In genomic region chr4:141580523-141580922, GRCh38 we compare ENCODE assay signal across 27 cellular contexts. TPM values are rescaled to one million over a fixed set of nuclear protein-coding genes. Genes with fewer than 3 reads are reported as not detected.
DNase-seq lines count a peak whose midpoint lies in the region; ATAC-seq and TF ChIP-seq lines count a peak whose summit lies in the region.
"Had no signal": no experiment of that assay in that cellular context is flagged by ENCODE, and none has a peak within 500 bp of the region (broad histone marks: within the 10 kb centered on the region; RNA-seq: fewer than 3 reads in every experiment).

No MANE protein-coding gene starts in this region.

- H3K9me3 ChIP-seq in mammary epithelial cell (replicated peaks; ENCODE audit: insufficient read depth, low read length) (no peaks in the 10 kb centered on the region), esophagus squamous epithelium (no peaks in the 10 kb centered on the region), neuronal stem cell (replicated peaks in 1 of 2; ENCODE audit: control insufficient read depth in 2 of 2, insufficient read depth in 1 of 2, low read depth in 1 of 2, low read length in 2 of 2) (no peaks in the 10 kb centered on the region)
- H3K9me3 ChIP-seq: pancreas, thyroid gland had no signal

- H3K4me1 ChIP-seq in mammary epithelial cell (ENCODE audit: insufficient read depth, low read length), result peaks cover 3% of the 10 kb centered on the region
- no peaks in the 10 kb centered on the region for H3K4me1 ChIP-seq in esophagus squamous epithelium
- no peaks in the 10 kb centered on the region for H3K4me1 ChIP-seq in neuronal stem cell (ENCODE audit: control insufficient read depth in 2 of 2, insufficient read depth in 1 of 2, low read depth in 1 of 2, low read length in 2 of 2)
- H3K4me1 ChIP-seq: pancreas had no signal

- dilution Hi-C loops in mammary epithelial cell (cut with HindIII; ENCODE audit: low sequenced_read_pairs), result no loop called here

- intact Hi-C loops in mammary epithelial cell (cut with micrococcal nuclease), result no loop called here
- intact Hi-C loops in esophagus squamous epithelium (cut with DNase I), result no loop called here

- H4K20me1 ChIP-seq in mammary epithelial cell (ENCODE audit: insufficient read depth, low read length), result no peaks in the 10 kb centered on the region

- H3K23ac ChIP-seq in neuronal stem cell (ENCODE audit: low read depth, low read length, poor library complexity), result no peak overlapping the region

- in situ Hi-C loops in mammary epithelial cell (cut with MboI; ENCODE audit: low sequenced_read_pairs in 2 of 2), result no loop called here

- BruUV-seq in mammary epithelial cell (replicated peaks; lab: Mats Ljungman, UMichigan), result no TSS peak

- CTCF ChIA-PET in mammary epithelial cell (lab: Charles Lee; ENCODE audit: low non-redundant PET), result no interaction called here

- H3K14ac ChIP-seq in neuronal stem cell (ENCODE audit: low read length), result no peak overlapping the region

- H3K4me3 ChIP-seq in mammary epithelial cell (replicated peaks in 1 of 3; ENCODE audit: insufficient read depth in 1 of 3, low read depth in 2 of 3, low read length in 3 of 3) (no peak overlapping the region), esophagus squamous epithelium (no peak overlapping the region), neuronal stem cell (ENCODE audit: low read length in 2 of 2) (no peak overlapping the region)
- H3K4me3 ChIP-seq: pancreas, thyroid gland had no signal

- no peak overlapping the region for H2BK5ac ChIP-seq in neuronal stem cell (ENCODE audit: low read length)

- TF ChIP-seq POLR2A in esophagus squamous epithelium (IDR thresholded peaks at IDR 0.05), result no peak

- H2BK12ac ChIP-seq in neuronal stem cell (ENCODE audit: low read length), result no peak overlapping the region

- DNase-seq in HT1080 (ENCODE audit: low read depth), result peak; percentile 58
- no peak for DNase-seq in mammary epithelial cell
- DNase-seq in renal cortical epithelial cell (ENCODE audit: low read depth), result peak; percentile 12
- DNase-seq in esophagus squamous epithelium (lab: John Stamatoyannopoulos, UW), result no peak
- DNase-seq in stimulated activated naive CD8-positive, alpha-beta T cell treated with anti-CD3 and anti-CD28 coated beads, Interleukin-15, Interleukin-2, amounts not matched to agents 100 U/mL and 50 U/mL, for 24 hours, result no peak
- DNase-seq in neuronal stem cell (ENCODE audit: low spot score), result no peak
- DNase-seq: activated CD8-positive, alpha-beta T cell treated with anti-CD3 and anti-CD28 coated beads, Interleukin-2, amount 10 ng/mL, durations not matched to agents 7 days and 5 days; activated gamma-delta T cell treated with Interleukin-2 at 50 U/mL for 16 hours; brain microvascular endothelial cell; CD4-positive, alpha-beta T cell; DMS153; effector CD8-positive, alpha-beta T cell; erythroblast; foreskin melanocyte; GDM1; hippocampal formation; immature natural killer cell; KBM-7; MV-4-11; NCI-H1694; NCI-H524; right cardiac atrium; stimulated activated CD4-positive, alpha-beta T cell treated with anti-CD3 and anti-CD28 coated beads, Interleukin-12 subunit alpha, Interleukin-12 subunit beta, amount 100 ng/mL, for 4 hours; stimulated activated naive CD8-positive, alpha-beta T cell treated with anti-CD3 and anti-CD28 coated beads, Interleukin-15, amount 100 ng/mL, for 72 hours; thyroid gland had no signal

- H3K4me2 ChIP-seq in mammary epithelial cell (ENCODE audit: insufficient read depth, low read depth, low read length), result no peak overlapping the region
- no peak overlapping the region for H3K4me2 ChIP-seq in neuronal stem cell (ENCODE audit: insufficient read depth, low read length, poor library complexity, severe bottlenecking)

- no peak overlapping the region for H2BK15ac ChIP-seq in neuronal stem cell (ENCODE audit: low read length)

- H3K27me3 ChIP-seq in mammary epithelial cell (ENCODE audit: insufficient read depth, low read length) (no peaks in the 10 kb centered on the region), esophagus squamous epithelium (no peaks in the 10 kb centered on the region), neuronal stem cell (ENCODE audit: control insufficient read depth in 3 of 3, insufficient read depth in 3 of 3, low read depth in 1 of 3, low read length in 3 of 3) (no peaks in the 10 kb centered on the region)
- H3K27me3 ChIP-seq: brain microvascular endothelial cell, pancreas, thyroid gland had no signal

- peak overlapping the region; percentile 33 for H2AFZ ChIP-seq in mammary epithelial cell (ENCODE audit: low read depth, low read length)
- H2AFZ ChIP-seq in neuronal stem cell (ENCODE audit: low read length), result no peak overlapping the region

- no peak overlapping the region for H3K18ac ChIP-seq in neuronal stem cell (ENCODE audit: low read length)

- H3K36me3 ChIP-seq in mammary epithelial cell (ENCODE audit: insufficient read depth, low read length) (no peaks in the 10 kb centered on the region), esophagus squamous epithelium (no peaks in the 10 kb centered on the region), neuronal stem cell (replicated peaks in 1 of 2; ENCODE audit: control insufficient read depth in 2 of 2, insufficient read depth in 2 of 2, low read length in 2 of 2) (no peaks in the 10 kb centered on the region)
- H3K36me3 ChIP-seq: brain microvascular endothelial cell, pancreas, thyroid gland had no signal

- H3K4ac ChIP-seq in neuronal stem cell (ENCODE audit: low read length), result no peak overlapping the region

- H2BK120ac ChIP-seq in neuronal stem cell (ENCODE audit: low read depth, low read length), result no peak overlapping the region

- no peak overlapping the region for H4K8ac ChIP-seq in neuronal stem cell (ENCODE audit: low read depth, low read length)

- no peak overlapping the region for H3K9ac ChIP-seq in mammary epithelial cell (ENCODE audit: insufficient read depth, low read length)
- no peak overlapping the region for H3K9ac ChIP-seq in neuronal stem cell (ENCODE audit: low read depth, low read length, poor library complexity)

- H3K79me2 ChIP-seq in mammary epithelial cell (ENCODE audit: insufficient read depth, low read length), result no peaks in the 10 kb centered on the region

- no peak overlapping the region for H4K91ac ChIP-seq in neuronal stem cell (ENCODE audit: low read depth, low read length, poor library complexity)

- peak; percentile 43 for ATAC-seq in GM18511 (IDR thresholded peaks at IDR 0.05; ENCODE audit: unreplicated experiment)
- no peak for ATAC-seq in stimulated activated naive CD8-positive, alpha-beta T cell treated with anti-CD3 and anti-CD28 coated beads, Interleukin-15, Interleukin-2, amounts not matched to agents 100 U/mL and 50 U/mL, for 24 hours
- ATAC-seq: activated CD8-positive, alpha-beta T cell treated with anti-CD3 and anti-CD28 coated beads, Interleukin-2, amount 10 ng/mL, durations not matched to agents 7 days and 5 days; pancreas; right cardiac atrium; stimulated activated naive CD8-positive, alpha-beta T cell treated with anti-CD3 and anti-CD28 coated beads, Interleukin-15, amount 100 ng/mL, for 72 hours had no signal

- no peak overlapping the region for H3K27ac ChIP-seq in mammary epithelial cell (ENCODE audit: insufficient read depth, low read depth, low read length)
- no peak overlapping the region for H3K27ac ChIP-seq in esophagus squamous epithelium
- no peak overlapping the region for H3K27ac ChIP-seq in neuronal stem cell (replicated peaks; ENCODE audit: low read length)
- H3K27ac ChIP-seq: brain microvascular endothelial cell, pancreas, thyroid gland had no signal

- H3K79me1 ChIP-seq in neuronal stem cell (ENCODE audit: low read depth, low read length), result no peaks in the 10 kb centered on the region

- H2AK5ac ChIP-seq in neuronal stem cell (ENCODE audit: low read depth, low read length), result no peak overlapping the region

- no peak for TF ChIP-seq CTCF in mammary epithelial cell (conservative IDR thresholded peaks at IDR 0.05 in 1 of 2, IDR thresholded peaks at IDR 0.05 in 1 of 2; ENCODE audit: extremely low read depth in 1 of 2, insufficient read depth in 1 of 2, low read depth in 1 of 2, low read length in 2 of 2)
- no peak for TF ChIP-seq CTCF in esophagus squamous epithelium (IDR thresholded peaks at IDR 0.05)

RNA-seq across cellular contexts. Expression of gene IL15, which starts 55.9 kb away (rescaled TPM):
- 2.8 and 3.4 TPM in 2 replicates for total RNA-seq in HT1080 (2014; rRNA removed; shearing (Covaris generic))
- 4.6 and 6.4 TPM in 2 replicates for polyA plus RNA-seq in HT1080 (2015; cell fraction: cytosol; rRNA removed)
- 3.2 and 3.3 TPM in 2 replicates for polyA plus RNA-seq in HT1080 (2015; cell fraction: nucleus; rRNA removed)
- total RNA-seq in mammary epithelial cell, result 1 to 10 TPM; 1.3 to 3.2 TPM
- 1.4 TPM for polyA plus RNA-seq in mammary epithelial cell
- polyA minus RNA-seq in mammary epithelial cell, result not detected
- 9.0 and 20.1 TPM in 2 replicates for total RNA-seq in renal cortical epithelial cell
- 1 to 10 TPM in 3 of 4 donors, under 1 TPM in 1; 0.91 to 5.9 (median 2.6) TPM for total RNA-seq in esophagus squamous epithelium
- polyA plus RNA-seq in neuronal stem cell (2013, experiment 1 of 2), result 0.07 TPM
- polyA plus RNA-seq in neuronal stem cell (2013, experiment 2 of 2), result 0.06 TPM

Comparison
In these comparisons a context has a peak if more than half of its experiments do, and no peak if none do; other contexts are left out.
1. DNase-seq: peak in HT1080 (single experiment) and renal cortical epithelial cell (single experiment); none in mammary epithelial cell (single experiment), esophagus squamous epithelium (single experiment), stimulated activated naive CD8-positive, alpha-beta T cell treated with anti-CD3 and anti-CD28 coated beads, Interleukin-15, Interleukin-2, amounts not matched to agents 100 U/mL and 50 U/mL, for 24 hours (single experiment) and neuronal stem cell (single experiment).